ENCODE assay signal across 11 cellular contexts in genomic region chr2:118103963-118104942, GRCh38. TPM values are rescaled to one million over a fixed set of nuclear protein-coding genes. Genes with fewer than 3 reads are reported as not detected.
A peak's percentile ranks its signal among the peaks of the same experiment; 100 is the strongest.
DNase-seq lines count a peak whose midpoint lies in the region; ATAC-seq, FAIRE-seq and TF ChIP-seq lines count a peak whose summit lies in the region.
"Had no signal": no experiment of that assay in that cellular context is flagged by ENCODE, and none has a peak within 500 bp of the region (broad histone marks: within the 10 kb centered on the region; RNA-seq: fewer than 3 reads in every experiment).

No MANE protein-coding gene starts in this region.

- peaks cover 2% of the 10 kb centered on the region; the same call in 1 of the 2 replicates for H3K79me2 ChIP-seq in GM12878 (ENCODE audit: control insufficient read depth, insufficient read depth, low read length)

- in situ Hi-C loops in GM12878 (cut with MboI) = no loop called here

- H3K36me3 ChIP-seq in GM12878 (ENCODE audit: control insufficient read depth in 2 of 2, insufficient read depth in 2 of 2, low read length in 1 of 2) (peaks cover 0 to 11% of the 10 kb centered on the region in 2 experiments; a peak in 2 of 4 replicates), esophagus muscularis mucosa (peaks cover 0 to 73% (median 26%) of the 10 kb centered on the region in 4 donors)

- H4K20me1 ChIP-seq in GM12878 (ENCODE audit: control insufficient read depth, insufficient read depth) = no peaks in the 10 kb centered on the region

- no TSS peak for BruUV-seq in GM12878 (replicated peaks; lab: Mats Ljungman, UMichigan)

- H3K27ac ChIP-seq in GM12878 (ENCODE audit: control insufficient read depth, insufficient read depth) (peak overlapping the region; percentile 52), esophagus muscularis mucosa (replicated peaks in 1 of 4) (no peak overlapping the region)

- H3K4me1 ChIP-seq in GM12878 (ENCODE audit: control insufficient read depth, insufficient read depth, low read length) = peaks cover 20% of the 10 kb centered on the region
- H3K4me1 ChIP-seq in esophagus muscularis mucosa = no peaks in the 10 kb centered on the region

- POLR2A ChIA-PET in GM12878 (lab: Charles Lee) = interaction anchor here (1.9 to 3.6 kb wide), 2 partner anchors 10 to 15 kb away, joined by 7 to 24 read pairs; partner anchors contain the start of gene INSIG2

- H3K27me3 ChIP-seq in GM12878 (replicated peaks in 1 of 2; ENCODE audit: control insufficient read depth in 2 of 2, insufficient read depth in 2 of 2, low read length in 1 of 2) (no peaks in the 10 kb centered on the region), esophagus muscularis mucosa (no peaks in the 10 kb centered on the region)

- TF ChIP-seq RAD21 in GM12878 (IDR thresholded peaks at IDR 0.05; ENCODE audit: insufficient read depth, low read depth, low read length) = no peak

- H3K4me2 ChIP-seq in GM12878 (ENCODE audit: control insufficient read depth, insufficient read depth) = peak overlapping the region; percentile 53

- CTCF ChIA-PET in GM12878 (lab: Yijun Ruan, JAX) = interaction anchor here (0.8 to 1.9 kb wide), 5 partner anchors 10 to 57 kb away, joined by 3 to 10 read pairs (median 5); partner anchors contain the start of gene INSIG2

- TF ChIP-seq EP300 in GM12878 (IDR thresholded peaks at IDR 0.05; ENCODE audit: borderline replicate concordance in 1 of 2, control insufficient read depth in 1 of 2, low read depth in 2 of 2, low read length in 2 of 2) (peak in 1 of 2 experiments; percentile 85; a peak in 2 of 4 replicates), esophagus muscularis mucosa (IDR thresholded peaks at IDR 0.05) (no peak)

- intact Hi-C loops in GM12878 (cut with micrococcal nuclease; ENCODE audit: unreplicated experiment) (loop anchor here (2.0 kb wide), 1 partner anchor 15 kb away; the partner anchor contains the start of gene INSIG2), esophagus muscularis mucosa (cut with DNase I) (no loop called here)

- H3K4me3 ChIP-seq in GM12878 (peak overlapping the region; percentile 45; the same call in 1 of the 2 replicates), esophagus muscularis mucosa (no peak overlapping the region)

- DNase-seq in GM12878 (ENCODE audit: low read depth, low spot score) (peak; percentile 53), NCI-H446 (lab: John Stamatoyannopoulos, UW) (no peak), COLO668 (lab: John Stamatoyannopoulos, UW; ENCODE audit: unreplicated experiment) (no peak), DMS79 treated with DMSO at 0.1 percent for 48 hours (lab: John Stamatoyannopoulos, UW) (no peak), esophagus muscularis mucosa (ENCODE audit: extremely low spot score) (no peak)
- DNase-seq: activated naive CD4-positive, alpha-beta T cell treated with anti-CD3 and anti-CD28 coated beads, Interleukin-2, amount 10 ng/mL, durations not matched to agents 7 days and 5 days; kidney; NCI-H82 had no signal

- FAIRE-seq in GM12878 (lab: Jason Lieb, UNC) = peak; percentile 18
- FAIRE-seq: kidney had no signal

- TF ChIP-seq POLR2A in GM12878 (IDR thresholded peaks at IDR 0.05; ENCODE audit: low read depth, low read length) = no peak
- no peak for TF ChIP-seq POLR2A in esophagus muscularis mucosa (IDR thresholded peaks at IDR 0.05; ENCODE audit: low read depth)

- TF ChIP-seq CTCF in GM12878 (IDR thresholded peaks at IDR 0.05 in 2 of 3, conservative IDR thresholded peaks at IDR 0.05 in 1 of 3; ENCODE audit: control insufficient read depth in 2 of 3, extremely low read depth in 1 of 3, insufficient read depth in 1 of 3, low read depth in 3 of 3, low read length in 3 of 3) (no peak), esophagus muscularis mucosa (IDR thresholded peaks at IDR 0.05) (no peak)

- WGBS in GM12878 (ENCODE audit: insufficient coverage, insufficient replicate concordance, low lambda C conversion rate, missing lambda C conversion rate) = 0% methylated on average over 2 of the region's 2 CpGs
- 73% methylated on average over 2 of the region's 2 CpGs for WGBS in esophagus muscularis mucosa

- no peak overlapping the region for H2AFZ ChIP-seq in GM12878 (ENCODE audit: control insufficient read depth, low read depth, low read length)

- RAD21 ChIA-PET in GM12878 (lab: Charles Lee; ENCODE audit: unreplicated experiment) = interaction anchor here (1.1 kb wide), 1 partner anchor 15 kb away, joined by 10 read pairs; the partner anchor contains the start of gene INSIG2

- H3K9me3 ChIP-seq in GM12878 (replicated peaks; ENCODE audit: control insufficient read depth, insufficient read depth, low read length) = no peaks in the 10 kb centered on the region
- H3K9me3 ChIP-seq in esophagus muscularis mucosa = no peaks in the 10 kb centered on the region

- SMC1A ChIA-PET in GM12878 (lab: Charles Lee; ENCODE audit: uncharacterized antibody, unreplicated experiment) = interaction anchor here (0.6 to 2.9 kb wide), 7 partner anchors 10 to 50 kb away, joined by 3 to 19 read pairs (median 10); no protein-coding TSS in a partner anchor

- peak; percentile 97 for ATAC-seq in GM18511 (IDR thresholded peaks at IDR 0.05; ENCODE audit: unreplicated experiment)
- peak; percentile 96 for ATAC-seq in GM21360 (IDR thresholded peaks at IDR 0.05; ENCODE audit: unreplicated experiment)
- peak; percentile 97 for ATAC-seq in HG03060 (IDR thresholded peaks at IDR 0.05; ENCODE audit: low read depth, unreplicated experiment)
- peak; percentile 99 for ATAC-seq in GM12878

- peak overlapping the region; percentile 11; the same call in 1 of the 2 replicates for H3K9ac ChIP-seq in GM12878 (ENCODE audit: control insufficient read depth, insufficient read depth, low read length)

TF ChIP-seq in GM12878, 131 proteins besides CTCF, POLR2A, EP300 and RAD21 (continues in another document):
- TF ChIP-seq RUNX3 (IDR thresholded peaks at IDR 0.05; ENCODE audit: low read length) (peak; percentile 94), CREM (IDR thresholded peaks at IDR 0.05; ENCODE audit: low read depth) (peak; percentile 60; the same call in 1 of the 2 replicates), IKZF2 (IDR thresholded peaks at IDR 0.05) (peak; percentile 21 to 25; a peak in 2 of 4 replicates), GATAD2B (conservative IDR thresholded peaks at IDR 0.05; ENCODE audit: low read depth) (no peak), PRDM15 (CRISPR knock-in tag; IDR thresholded peaks at IDR 0.05) (no peak), DPF2 (IDR thresholded peaks at IDR 0.05) (0 out of 2 replicates have a peak, but pooled peaks have one; percentile 51), MTA3 (IDR thresholded peaks at IDR 0.05; ENCODE audit: borderline replicate concordance, low read length) (no peak), SUZ12 (IDR thresholded peaks at IDR 0.05; ENCODE audit: unreplicated experiment) (no peak), JUNB (IDR thresholded peaks at IDR 0.05) (peak; percentile 77), RBBP5 (conservative IDR thresholded peaks at IDR 0.05) (no peak)

RNA-seq across cellular contexts. Expression of gene INSIG2, which starts 16.0 kb away (rescaled TPM):
- total RNA-seq in GM12878 (2013; cell fraction: nucleolus; rRNA removed) = 103 and 109 TPM in 2 replicates
- total RNA-seq in GM12878 (2014; rRNA removed) (4.9 and 6.4 TPM in 2 replicates), GM12878 (2014; rRNA removed; fragmentation: Illumina TruSeq; extraction: Trizol) (4.9 and 5.4 TPM in 2 replicates), GM12878 (2021) (9.3 and 9.7 TPM in 2 replicates), esophagus muscularis mucosa (10 to 100 TPM in 3 of 4 donors, 1 to 10 TPM in 1; 9.4 to 18.4 (median 13.5) TPM)
- polyA plus RNA-seq in GM12878 (2011; ENCODE audit: low read depth) = 24.6 TPM
- polyA plus RNA-seq in GM12878 (2011; rRNA removed) (92.7 and 119 TPM in 2 replicates), GM12878 (2014; fragmentation: Illumina TruSeq; extraction: Trizol) (8.7 and 11.2 TPM in 2 replicates), GM12878 (2014; fragmentation: Nextera tagmentation; extraction: Ambion mirVana) (10 to 100 TPM; 14.2 to 15.6 TPM), GM12878 (2014; rRNA removed) (9.1 and 10.0 TPM in 2 replicates), GM12878 (2016; fragmentation: Nextera tagmentation; extraction: Ambion mirVana) (10 to 100 TPM; 19.0 to 21.7 TPM)
- polyA plus RNA-seq in GM12878 (2011; cell fraction: cytosol; rRNA removed) = 23.0 and 39.4 TPM in 2 replicates
- polyA plus RNA-seq in GM12878 (2011; cell fraction: nucleus; rRNA removed) = 26.6 and 39.5 TPM in 2 replicates
- polyA plus RNA-seq in GM12878 (2012) = 33.5 and 66.6 TPM in 2 replicates
- polyA minus RNA-seq in GM12878 (2011; rRNA and poly(A)+ RNA removed) = 37.0 and 57.6 TPM in 2 replicates
- polyA minus RNA-seq in GM12878 (2011; cell fraction: cytosol; rRNA and poly(A)+ RNA removed) = 14.3 and 19.6 TPM in 2 replicates
- 28.3 and 35.3 TPM in 2 replicates for polyA minus RNA-seq in GM12878 (2011; cell fraction: nucleus; rRNA and poly(A)+ RNA removed)
